8 cellular contexts compared by ENCODE assay signal in genomic region chr1:54273092-54273836, GRCh38.
DNase-seq lines count a peak whose midpoint lies in the region; FAIRE-seq and TF ChIP-seq lines count a peak whose summit lies in the region.

No MANE protein-coding gene starts in this region.

- H3K27me3 ChIP-seq in SJCRH30 (no peaks in the 10 kb centered on the region), neuron (ENCODE audit: insufficient read depth, low read length) (no peaks in the 10 kb centered on the region)

- no peak overlapping the region for H3K4me3 ChIP-seq in HEK293 (ENCODE audit: low read depth, low read length)
- H3K4me3 ChIP-seq in SJCRH30, result peak overlapping the region; percentile 48
- H3K4me3 ChIP-seq in fibroblast of villous mesenchyme (ENCODE audit: low read depth, low read length), result no peak overlapping the region
- H3K4me3 ChIP-seq in neuron (ENCODE audit: low read length), result peak overlapping the region; percentile 11

- H3K4me1 ChIP-seq in HEK293 (ENCODE audit: control insufficient read depth, insufficient read depth, low read length) (no peaks in the 10 kb centered on the region), SJCRH30 (peaks cover 40% of the 10 kb centered on the region), neuron (ENCODE audit: insufficient read depth, low read length) (peaks cover 40% of the 10 kb centered on the region)

- H3K27ac ChIP-seq in HEK293 (ENCODE audit: extremely low read depth, low read depth, low read length) (no peak overlapping the region), SJCRH30 (peak overlapping the region; percentile 92)

- H3K36me3 ChIP-seq in HEK293 (ENCODE audit: control insufficient read depth in 2 of 2, insufficient read depth in 1 of 2, low read length in 2 of 2) (peaks cover 0 to 7% of the 10 kb centered on the region in 2 experiments; a peak in 1 of 3 replicates), SJCRH30 (no peaks in the 10 kb centered on the region), neuron (ENCODE audit: insufficient read depth, low read length) (peaks cover 14% of the 10 kb centered on the region)

- peak; percentile 84 for TF ChIP-seq CTCF in HEK293 (tag by site-specific recombination; IDR thresholded peaks at IDR 0.05)
- peak; percentile 80 for TF ChIP-seq CTCF in fibroblast of villous mesenchyme (IDR thresholded peaks at IDR 0.05; ENCODE audit: insufficient read depth, low read depth, low read length)

- H2AFZ ChIP-seq in neuron (ENCODE audit: low read depth, low read length), result no peak overlapping the region

- H3K9me3 ChIP-seq in HEK293 (ENCODE audit: control insufficient read depth, insufficient read depth, low read depth, low read length) (no peaks in the 10 kb centered on the region), SJCRH30 (replicated peaks) (no peaks in the 10 kb centered on the region), neuron (ENCODE audit: low read length) (no peaks in the 10 kb centered on the region)

- FAIRE-seq in urothelium cell line (lab: Jason Lieb, UNC), result no peak

- CTCF ChIA-PET in HEK293 (lab: Yijun Ruan, JAX), result interaction anchor here (0.6 to 1.2 kb wide), 4 partner anchors 19 to 360 kb away, joined by 3 to 4 read pairs (median 3); no protein-coding TSS in a partner anchor

- POLR2A ChIA-PET in HEK293 (lab: Yijun Ruan, JAX), result interaction anchor here (0.5 kb wide), 1 partner anchor 14 kb away, joined by 14 read pairs; no protein-coding TSS in a partner anchor

- DNase-seq in A172 (ENCODE audit: low spot score), result peak; percentile 88
- peak; percentile 92 to 96 for DNase-seq in SJCRH30
- DNase-seq in fibroblast of villous mesenchyme (ENCODE audit: low read depth), result peak; percentile 94
- DNase-seq in COR-L47 (lab: John Stamatoyannopoulos, UW), result no peak
- no peak for DNase-seq in effector CD4-positive, alpha-beta T cell
- DNase-seq in urothelium cell line (ENCODE audit: low spot score), result no peak

TF ChIP-seq in HEK293, 187 proteins besides CTCF, POLR2A, EP300 and RAD21 (continues in another document):
- peak; percentile 88 for TF ChIP-seq GLIS1 (tag by site-specific recombination; IDR thresholded peaks at IDR 0.05)
- TF ChIP-seq ZNF10 (tag by site-specific recombination; IDR thresholded peaks at IDR 0.05), result peak; percentile 80; the same call in 1 of the 2 replicates
- no peak for TF ChIP-seq ZBTB6 (tag by site-specific recombination; IDR thresholded peaks at IDR 0.05)
- peak; percentile 68 for TF ChIP-seq SCRT1 (tag by site-specific recombination; IDR thresholded peaks at IDR 0.05; ENCODE audit: borderline replicate concordance)
- 0 out of 2 replicates have a peak, but pooled peaks have one; percentile 57 for TF ChIP-seq ZNF366 (tag by site-specific recombination; conservative IDR thresholded peaks at IDR 0.05)
- peak; percentile 48; the same call in 1 of the 2 replicates for TF ChIP-seq KLF16 (tag by site-specific recombination; IDR thresholded peaks at IDR 0.05)
- peak; percentile 60 for TF ChIP-seq ZBTB26 (tag by site-specific recombination; optimal IDR thresholded peaks at IDR 0.05)
- peak; percentile 26; the same call in 1 of the 2 replicates for TF ChIP-seq ZXDB (tag by site-specific recombination; IDR thresholded peaks at IDR 0.05)
- peak; percentile 84 for TF ChIP-seq ZBTB21 (tag by site-specific recombination; IDR thresholded peaks at IDR 0.05)
- TF ChIP-seq ZNF777 (tag by site-specific recombination; IDR thresholded peaks at IDR 0.05; ENCODE audit: borderline replicate concordance), result no peak
- peak; percentile 48; the same call in 1 of the 2 replicates for TF ChIP-seq ZNF335 (tag by site-specific recombination; conservative IDR thresholded peaks at IDR 0.05)
- no peak for TF ChIP-seq ZNF701 (tag by site-specific recombination; IDR thresholded peaks at IDR 0.05)
- peak; percentile 60 for TF ChIP-seq ZFHX2 (tag by site-specific recombination; conservative IDR thresholded peaks at IDR 0.05)
- peak; percentile 74 for TF ChIP-seq ZNF423 (tag by site-specific recombination; IDR thresholded peaks at IDR 0.05)
- TF ChIP-seq IKZF3 (tag by site-specific recombination; IDR thresholded peaks at IDR 0.05), result peak; percentile 37; the same call in 1 of the 2 replicates
- TF ChIP-seq KLF8 (tag by site-specific recombination; IDR thresholded peaks at IDR 0.05), result peak; percentile 45; the same call in 1 of the 2 replicates
- peak; percentile 95 for TF ChIP-seq ZNF600 (tag by site-specific recombination; IDR thresholded peaks at IDR 0.05)
- peak; percentile 87 for TF ChIP-seq ZBTB8A (tag by site-specific recombination; IDR thresholded peaks at IDR 0.05)
- TF ChIP-seq EGR2 (tag by site-specific recombination; IDR thresholded peaks at IDR 0.05; ENCODE audit: low read depth), result no peak
- peak; percentile 66; the same call in 1 of the 2 replicates for TF ChIP-seq ZNF24 (tag by site-specific recombination; IDR thresholded peaks at IDR 0.05)
- TF ChIP-seq ZSCAN30 (tag by site-specific recombination; IDR thresholded peaks at IDR 0.05), result peak; percentile 38
- no peak for TF ChIP-seq ZNF768 (tag by site-specific recombination; IDR thresholded peaks at IDR 0.05)
- no peak for TF ChIP-seq ZNF121 (tag by site-specific recombination; IDR thresholded peaks at IDR 0.05)
- TF ChIP-seq TRIM28 (IDR thresholded peaks at IDR 0.05; ENCODE audit: borderline replicate concordance, low read length), result peak; percentile 100
- TF ChIP-seq ZNF404 (tag by site-specific recombination; IDR thresholded peaks at IDR 0.05), result no peak
- TF ChIP-seq ZNF510 (tag by site-specific recombination; IDR thresholded peaks at IDR 0.05; ENCODE audit: insufficient replicate concordance), result no peak
- peak; percentile 87 for TF ChIP-seq ZBTB17 (tag by site-specific recombination; IDR thresholded peaks at IDR 0.05)
- TF ChIP-seq PRDM1 (tag by site-specific recombination; IDR thresholded peaks at IDR 0.05), result peak; percentile 99
- 0 out of 2 replicates have a peak, but pooled peaks have one; percentile 46 for TF ChIP-seq ZNF76 (tag by site-specific recombination; IDR thresholded peaks at IDR 0.05; ENCODE audit: borderline replicate concordance, low read depth)
- TF ChIP-seq ZNF2 (tag by site-specific recombination; IDR thresholded peaks at IDR 0.05), result peak; percentile 91
- TF ChIP-seq ZNF248 (tag by site-specific recombination; IDR thresholded peaks at IDR 0.05), result no peak
- TF ChIP-seq ZFP69B (tag by site-specific recombination; IDR thresholded peaks at IDR 0.05), result peak; percentile 87; the same call in 1 of the 2 replicates
- peak; percentile 39; the same call in 1 of the 2 replicates for TF ChIP-seq ZNF580 (tag by site-specific recombination; IDR thresholded peaks at IDR 0.05)
- TF ChIP-seq ZNF639 (tag by site-specific recombination; IDR thresholded peaks at IDR 0.05), result 0 out of 2 replicates have a peak, but pooled peaks have one; percentile 34
- TF ChIP-seq ZNF362 (tag by site-specific recombination; IDR thresholded peaks at IDR 0.05), result no peak
- TF ChIP-seq ZNF239 (tag by site-specific recombination; IDR thresholded peaks at IDR 0.05), result no peak
- no peak for TF ChIP-seq ZNF37A (tag by site-specific recombination; IDR thresholded peaks at IDR 0.05)
- no peak for TF ChIP-seq ZNF416 (tag by site-specific recombination; IDR thresholded peaks at IDR 0.05)

Comparison
In these comparisons a context has a peak if more than half of its experiments do, and no peak if none do; other contexts are left out.
1. DNase-seq: peak in A172 (single experiment), SJCRH30 (2 of 2) and fibroblast of villous mesenchyme (single experiment); none in COR-L47 (single experiment), effector CD4-positive, alpha-beta T cell (single experiment) and urothelium cell line (single experiment).
2. H3K4me3 ChIP-seq: peak in SJCRH30 (single experiment) and neuron (single experiment); none in HEK293 (single experiment) and fibroblast of villous mesenchyme (single experiment).